Comparison of ENCODE assay signal across 26 cellular contexts in genomic region chr4:165838575-165838974, GRCh38. TPM values are rescaled to one million over a fixed set of nuclear protein-coding genes. Genes with fewer than 3 reads are reported as not detected.
A peak's percentile ranks its signal among the peaks of the same experiment; 100 is the strongest.
DNase-seq lines count a peak whose midpoint lies in the region; ATAC-seq, FAIRE-seq and TF ChIP-seq lines count a peak whose summit lies in the region.
"Had no signal": no experiment of that assay in that cellular context is flagged by ENCODE, and none has a peak within 500 bp of the region (broad histone marks: within the 10 kb centered on the region; RNA-seq: fewer than 3 reads in every experiment).

No MANE protein-coding gene starts in this region.

- H3K9me3 ChIP-seq in right atrium auricular region: no peaks in the 10 kb centered on the region
- H3K9me3 ChIP-seq in endothelial cell of umbilical vein (replicated peaks; ENCODE audit: control insufficient read depth, insufficient read depth, low read length): no peaks in the 10 kb centered on the region
- no peaks in the 10 kb centered on the region for H3K9me3 ChIP-seq in gastrocnemius medialis
- H3K9me3 ChIP-seq: BE2C had no signal

- ATAC-seq in Right ventricle myocardium inferior (peak; percentile 34), left lobe of liver (peak; percentile 52), gastrocnemius medialis (peak; percentile 72 to 77)
- ATAC-seq: HCT116 had no signal

- no peak for TF ChIP-seq CTCF in right atrium auricular region (IDR thresholded peaks at IDR 0.05)
- TF ChIP-seq CTCF in endothelial cell of umbilical vein (IDR thresholded peaks at IDR 0.05; ENCODE audit: extremely low read depth in 1 of 2, insufficient read depth in 1 of 2, low read depth in 1 of 2, low read length in 2 of 2): no peak
- TF ChIP-seq CTCF in gastrocnemius medialis (IDR thresholded peaks at IDR 0.05 in 4 of 5, conservative IDR thresholded peaks at IDR 0.05 in 1 of 5): no peak

- dilution Hi-C loops in endothelial cell of umbilical vein (cut with MboI; ENCODE audit: extremely low pct_ligation_motif_present, low sequenced_read_pairs): no loop called here

- H3K4me3 ChIP-seq in right atrium auricular region (no peak overlapping the region), endothelial cell of umbilical vein (replicated peaks in 1 of 3; ENCODE audit: insufficient read depth in 1 of 3, low read depth in 1 of 3, low read length in 3 of 3) (no peak overlapping the region), gastrocnemius medialis (no peak overlapping the region)

- intact Hi-C loops in Right ventricle myocardium inferior (cut with DNase I) (loop anchor here (2.0 kb wide), 1 partner anchor 72 kb away; no protein-coding TSS in a partner anchor), endothelial cell of umbilical vein (cut with micrococcal nuclease) (no loop called here), gastrocnemius medialis (cut with DNase I; ENCODE audit: low total_unique reads) (no loop called here)

- in situ Hi-C loops in gastrocnemius medialis (cut with MboI; ENCODE audit: low sequenced_read_pairs in 4 of 4): no loop called here

- H3K27ac ChIP-seq in right atrium auricular region (peak overlapping the region in 1 of 2 donors; percentile 42), endothelial cell of umbilical vein (ENCODE audit: insufficient read depth, low read depth, low read length) (no peak overlapping the region), gastrocnemius medialis (peak overlapping the region; percentile 3 to 66 (median 58))

- FAIRE-seq in endothelial cell of umbilical vein (lab: Jason Lieb, UNC): no peak
- FAIRE-seq: GM12891, RCC 7860 had no signal

- H3K36me3 ChIP-seq in right atrium auricular region (no peaks in the 10 kb centered on the region), endothelial cell of umbilical vein (ENCODE audit: control insufficient read depth in 2 of 2, extremely low read depth in 1 of 2, insufficient read depth in 2 of 2, low read length in 2 of 2) (no peaks in the 10 kb centered on the region), gastrocnemius medialis (no peaks in the 10 kb centered on the region)
- H3K36me3 ChIP-seq: BE2C had no signal

- no peak overlapping the region for H3K9ac ChIP-seq in endothelial cell of umbilical vein (replicated peaks; ENCODE audit: extremely low read depth, insufficient read depth, low read length)

- no peak overlapping the region for H2AFZ ChIP-seq in endothelial cell of umbilical vein (ENCODE audit: low read depth, low read length)

- no peak for DNase-seq in Right ventricle myocardium inferior (ENCODE audit: missing footprints)
- DNase-seq in right atrium auricular region (ENCODE audit: low spot score): no peak
- DNase-seq in endothelial cell of umbilical vein (ENCODE audit: low read depth, low spot score): peak; percentile 44
- no peak for DNase-seq in left lobe of liver (ENCODE audit: low spot score)
- DNase-seq in gastrocnemius medialis: no peak
- no peak for DNase-seq in T-helper 9 cell
- DNase-seq in Kasumi-1 (lab: John Stamatoyannopoulos, UW): no peak
- DNase-seq in AG08396 (ENCODE audit: low spot score): no peak
- DNase-seq: 8988T; BE2C; Calu3; CD4-positive, CD25-positive, alpha-beta regulatory T cell; EL; GOT3; NCI-H1092 treated with DMSO at 0.1 percent for 48 hours; NCI-H1694; NCI-H2081 treated with DMSO at 0.1 percent for 48 hours; NCI-H446 treated with DMSO at 0.1 percent for 48 hours; NCI-H748 treated with DMSO at 0.1 percent for 48 hours; NK-92 treated with Interleukin-12 subunit alpha and Interleukin-12 subunit beta, amount 100 ng/mL, for 24 hours; SHP77 had no signal

- H4K20me1 ChIP-seq in endothelial cell of umbilical vein (replicated peaks; ENCODE audit: control insufficient read depth, extremely low read depth, insufficient read depth, low read length): no peaks in the 10 kb centered on the region

- H3K4me1 ChIP-seq in right atrium auricular region: no peaks in the 10 kb centered on the region
- H3K4me1 ChIP-seq in endothelial cell of umbilical vein (ENCODE audit: control insufficient read depth, extremely low read depth, insufficient read depth, low read length): peaks cover 13% of the 10 kb centered on the region
- H3K4me1 ChIP-seq in gastrocnemius medialis: no peaks in the 10 kb centered on the region
- H3K4me1 ChIP-seq: BE2C had no signal

- H3K9me1 ChIP-seq in endothelial cell of umbilical vein (replicated peaks; ENCODE audit: control insufficient read depth, extremely low read depth, insufficient read depth, low read length): no peaks in the 10 kb centered on the region

- no peak overlapping the region for H3K4me2 ChIP-seq in endothelial cell of umbilical vein (ENCODE audit: insufficient read depth, low read length)

- TF ChIP-seq POLR2A in endothelial cell of umbilical vein (IDR thresholded peaks at IDR 0.05; ENCODE audit: low read depth, low read length): no peak
- no peak for TF ChIP-seq POLR2A in gastrocnemius medialis (IDR thresholded peaks at IDR 0.05)

- H3K79me2 ChIP-seq in endothelial cell of umbilical vein (ENCODE audit: control insufficient read depth, insufficient read depth, low read length): no peaks in the 10 kb centered on the region

- BruUV-seq in endothelial cell of umbilical vein (replicated peaks; lab: Mats Ljungman, UMichigan): no TSS peak

- POLR2A ChIA-PET in endothelial cell of umbilical vein (lab: Charles Lee): no interaction called here

- CTCF ChIA-PET in endothelial cell of umbilical vein (lab: Charles Lee): interaction anchor here (0.9 to 1.9 kb wide), 4 partner anchors 11 to 345 kb away, joined by 4 to 6 read pairs (median 4); no protein-coding TSS in a partner anchor

- no peaks in the 10 kb centered on the region for H3K27me3 ChIP-seq in right atrium auricular region
- no peaks in the 10 kb centered on the region for H3K27me3 ChIP-seq in endothelial cell of umbilical vein (ENCODE audit: control insufficient read depth in 2 of 2, insufficient read depth in 2 of 2, low read length in 2 of 2)
- H3K27me3 ChIP-seq in gastrocnemius medialis: no peaks in the 10 kb centered on the region
- H3K27me3 ChIP-seq: BE2C had no signal

TF ChIP-seq in endothelial cell of umbilical vein, 7 proteins besides CTCF, POLR2A, EP300 and RAD21:
- TF ChIP-seq JUN (IDR thresholded peaks at IDR 0.05; ENCODE audit: borderline replicate concordance, insufficient read depth, insufficient read length, low read depth): no peak
- no peak for TF ChIP-seq MAX (IDR thresholded peaks at IDR 0.05; ENCODE audit: insufficient read depth, insufficient read length)
- no peak for TF ChIP-seq EZH2 (IDR thresholded peaks at IDR 0.05; ENCODE audit: borderline replicate concordance, low read depth, low read length, severe bottlenecking)
- no peak for TF ChIP-seq FOS (IDR thresholded peaks at IDR 0.05; ENCODE audit: borderline replicate concordance, insufficient read depth, low read length)

RNA-seq across cellular contexts. Expression of gene TLL1, which starts 34.5 kb away (rescaled TPM):
- total RNA-seq in Right ventricle myocardium inferior: 0.54 TPM
- total RNA-seq in right atrium auricular region: 1 to 10 TPM; 1.7 to 4.4 TPM
- total RNA-seq in endothelial cell of umbilical vein: 1.3 and 1.4 TPM in 2 replicates
- polyA plus RNA-seq in endothelial cell of umbilical vein: 0.25 and 0.41 TPM in 2 replicates
- polyA plus RNA-seq in endothelial cell of umbilical vein (2011; cell fraction: cytosol; rRNA removed): 0.54 and 0.56 TPM in 2 replicates
- 0.90 and 1.5 TPM in 2 replicates for polyA plus RNA-seq in endothelial cell of umbilical vein (2011; cell fraction: nucleus; rRNA removed)
- 1.7 and 4.6 TPM in 2 replicates for polyA plus RNA-seq in endothelial cell of umbilical vein (2012)
- polyA minus RNA-seq in endothelial cell of umbilical vein: 2.2 and 3.2 TPM in 2 replicates
- polyA minus RNA-seq in endothelial cell of umbilical vein (2011; cell fraction: cytosol; rRNA and poly(A)+ RNA removed): 0.41 TPM
- 4.6 and 4.9 TPM in 2 replicates for polyA minus RNA-seq in endothelial cell of umbilical vein (2011; cell fraction: nucleus; rRNA and poly(A)+ RNA removed)
- 0.75 TPM for total RNA-seq in left lobe of liver
- 1 to 10 TPM in 2 of 4 donors, under 1 TPM in 2; 0.62 to 2.3 (median 1.1) TPM for total RNA-seq in gastrocnemius medialis
- total RNA-seq: Calu3; CD4-positive, CD25-positive, alpha-beta regulatory T cell; LHCN-M2 had no signal
- polyA plus RNA-seq: AG04450; CD4-positive, CD25-positive, alpha-beta regulatory T cell had no signal
